Comparison of ENCODE assay signal across 8 cellular contexts in the genomic region with DNA sequence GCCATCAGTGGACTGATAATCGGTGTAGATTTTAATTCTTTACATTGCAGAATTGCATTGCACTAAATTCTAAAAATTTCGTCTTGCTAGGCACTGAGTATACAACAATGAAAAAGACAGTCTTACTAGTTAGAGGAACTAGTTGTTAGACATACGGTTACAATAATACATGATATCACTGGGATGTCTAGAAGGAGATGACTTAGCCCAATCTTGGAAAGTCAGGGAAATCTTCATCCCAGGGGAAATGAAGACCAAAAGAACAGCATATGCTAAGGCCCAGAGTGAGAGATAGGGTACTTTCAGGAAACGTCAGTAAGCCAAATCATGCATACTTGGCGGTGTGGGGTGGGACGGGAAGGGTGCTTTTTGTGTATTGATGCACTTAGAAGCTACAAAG. TPM values are rescaled to one million over a fixed set of nuclear protein-coding genes. Genes with fewer than 3 reads are reported as not detected.
DNase-seq lines count a peak whose midpoint lies in the region; ATAC-seq and TF ChIP-seq lines count a peak whose summit lies in the region.

No MANE protein-coding gene starts in this region.

- POLR2A ChIA-PET in activated B cell treated with CpG ODN at 0.5 μM for 24 hours (lab: Charles Lee): interaction anchor here (2.2 to 2.5 kb wide), 4 partner anchors 22 to 835 kb away, joined by 10 to 39 read pairs (median 22); partner anchors contain the start of genes CD164, MICAL1 and SNX3

- H3K9me3 ChIP-seq in iPS-20b (ENCODE audit: insufficient read depth, low read depth, low read length) (no peaks in the 10 kb centered on the region), thoracic aorta (no peaks in the 10 kb centered on the region)

- peak overlapping the region; percentile 98 for H3K4me3 ChIP-seq in iPS-20b (ENCODE audit: low read length)
- peak overlapping the region; percentile 90 for H3K4me3 ChIP-seq in thoracic aorta

- H3K27me3 ChIP-seq in iPS-20b (ENCODE audit: insufficient read depth, low read length) (no peaks in the 10 kb centered on the region), thoracic aorta (replicated peaks; ENCODE audit: insufficient read depth) (no peaks in the 10 kb centered on the region)

- H3K36me3 ChIP-seq in iPS-20b (ENCODE audit: insufficient read depth, low read depth, low read length) (no peaks in the 10 kb centered on the region), thoracic aorta (no peaks in the 10 kb centered on the region)

- DNase-seq in activated T-cell treated with anti-CD3 and anti-CD28 coated beads, Interleukin-2, amount 50 U/mL, for 24 hours: no peak
- no peak for DNase-seq in activated T-cell treated with anti-CD3 and anti-CD28 coated beads, Interleukin-2, amount 50 U/mL, for 1 hour
- no peak for DNase-seq in activated B cell treated with CpG ODN at 0.5 μM for 24 hours
- DNase-seq in thoracic aorta (ENCODE audit: low spot score): no peak
- no peak for DNase-seq in RPMI8226
- DNase-seq in NCI-H2081 (lab: John Stamatoyannopoulos, UW): no peak

- peak overlapping the region; percentile 100 for H3K27ac Mint-ChIP-seq in activated T-cell treated with anti-CD3 and anti-CD28 coated beads, Interleukin-2, amount 50 U/mL, for 24 hours
- peak overlapping the region; percentile 27 for H3K27ac Mint-ChIP-seq in activated B cell treated with CpG ODN at 0.5 μM for 24 hours

- H3K27ac ChIP-seq in iPS-20b (ENCODE audit: low read length): no peak overlapping the region
- H3K27ac ChIP-seq in thoracic aorta: peak overlapping the region; percentile 89 to 98

- no peaks in the 10 kb centered on the region for H3K27me3 Mint-ChIP-seq in activated T-cell treated with anti-CD3 and anti-CD28 coated beads, Interleukin-2, amount 50 U/mL, for 24 hours
- no peaks in the 10 kb centered on the region for H3K27me3 Mint-ChIP-seq in activated B cell treated with CpG ODN at 0.5 μM for 24 hours

- H3K4me3 Mint-ChIP-seq in activated T-cell treated with anti-CD3 and anti-CD28 coated beads, Interleukin-2, amount 50 U/mL, for 24 hours: peak overlapping the region; percentile 95
- H3K4me3 Mint-ChIP-seq in activated B cell treated with CpG ODN at 0.5 μM for 24 hours: peak overlapping the region; percentile 97

- H3K4me1 Mint-ChIP-seq in activated T-cell treated with anti-CD3 and anti-CD28 coated beads, Interleukin-2, amount 50 U/mL, for 24 hours (ENCODE audit: low read depth): peaks cover 42% of the 10 kb centered on the region
- H3K4me1 Mint-ChIP-seq in activated B cell treated with CpG ODN at 0.5 μM for 24 hours: peaks cover 42% of the 10 kb centered on the region

- peaks cover 31% of the 10 kb centered on the region for H3K36me3 Mint-ChIP-seq in activated T-cell treated with anti-CD3 and anti-CD28 coated beads, Interleukin-2, amount 50 U/mL, for 24 hours (ENCODE audit: low read depth)
- peaks cover 12% of the 10 kb centered on the region for H3K36me3 Mint-ChIP-seq in activated B cell treated with CpG ODN at 0.5 μM for 24 hours (ENCODE audit: low read depth)

- peak overlapping the region; percentile 96; the same call in 1 of the 2 replicates for H3K9ac ChIP-seq in iPS-20b (ENCODE audit: low read depth, low read length)

- no peak for ATAC-seq in activated B cell treated with CpG ODN at 0.5 μM for 24 hours (ENCODE audit: low read depth)
- ATAC-seq in thoracic aorta (ENCODE audit: insufficient number of reproducible peaks, low FRiP score, low read depth): no peak
- ATAC-seq in GM21447 (IDR thresholded peaks at IDR 0.05; ENCODE audit: unreplicated experiment): no peak

- no peaks in the 10 kb centered on the region for H3K9me3 Mint-ChIP-seq in activated T-cell treated with anti-CD3 and anti-CD28 coated beads, Interleukin-2, amount 50 U/mL, for 24 hours
- H3K9me3 Mint-ChIP-seq in activated B cell treated with CpG ODN at 0.5 μM for 24 hours: no peaks in the 10 kb centered on the region

- H3K4me1 ChIP-seq in iPS-20b (ENCODE audit: insufficient read depth, low read length) (peaks cover 8% of the 10 kb centered on the region; the same call in 1 of the 2 replicates), thoracic aorta (ENCODE audit: control insufficient read depth in 1 of 2, low read depth in 2 of 2) (peaks cover 9 to 23% of the 10 kb centered on the region in 2 donors)

- TF ChIP-seq CTCF in activated B cell treated with CpG ODN at 0.5 μM for 24 hours (IDR thresholded peaks at IDR 0.05) (no peak), thoracic aorta (IDR thresholded peaks at IDR 0.05) (no peak)

- intact Hi-C loops in activated B cell treated with CpG ODN at 0.5 μM for 24 hours (cut with micrococcal nuclease): loop anchor here (10.0 kb wide), 2 partner anchors 801 to 1021 kb away; partner anchors contain the start of genes AFG1L and OSTM1

- CTCF ChIA-PET in activated B cell treated with CpG ODN at 0.5 μM for 24 hours (lab: Charles Lee): interaction anchor here (1.4 kb wide), 1 partner anchor 92 kb away, joined by 3 read pairs; no protein-coding TSS in a partner anchor

RNA-seq across cellular contexts. Expression of gene CEP57L1, which starts 0.9 kb away (rescaled TPM):
- total RNA-seq in activated B cell treated with CpG ODN at 0.5 μM for 24 hours: 4.7 and 6.1 TPM in 2 replicates
- total RNA-seq in thoracic aorta: 10 to 100 TPM in 1 of 2 donors, 1 to 10 TPM in 1; 9.8 to 29.5 TPM

RNA-seq across cellular contexts. Expression of gene SESN1, which starts 1.6 kb away (rescaled TPM):
- total RNA-seq in activated B cell treated with CpG ODN at 0.5 μM for 24 hours (6.5 and 9.1 TPM in 2 replicates), thoracic aorta (10 to 100 TPM; 26.2 to 63.1 TPM)
